Comparison of ENCODE assay signal across 9 cellular contexts in genomic region chr3:184584001-184584891, GRCh38. TPM values are rescaled to one million over a fixed set of nuclear protein-coding genes. Genes with fewer than 3 reads are reported as not detected.
DNase-seq lines count a peak whose midpoint lies in the region; ATAC-seq, FAIRE-seq and TF ChIP-seq lines count a peak whose summit lies in the region.
"Had no signal": no experiment of that assay in that cellular context is flagged by ENCODE, and none has a peak within 500 bp of the region (broad histone marks: within the 10 kb centered on the region; RNA-seq: fewer than 3 reads in every experiment).

No MANE protein-coding gene starts in this region.

- peak in 1 of 3 experiments; percentile 19 for TF ChIP-seq CTCF in ascending aorta (IDR thresholded peaks at IDR 0.05)
- TF ChIP-seq CTCF in kidney (IDR thresholded peaks at IDR 0.05; ENCODE audit: borderline replicate concordance, extremely low read depth, insufficient read depth) = peak; percentile 33

- no peaks in the 10 kb centered on the region for H3K9me3 ChIP-seq in ascending aorta
- no peaks in the 10 kb centered on the region for H3K9me3 ChIP-seq in kidney (ENCODE audit: control insufficient read depth in 1 of 2, low read length in 2 of 2)
- no peaks in the 10 kb centered on the region for H3K9me3 ChIP-seq in subcutaneous abdominal adipose tissue (ENCODE audit: control insufficient read depth in 5 of 5, low read length in 5 of 5)

- H3K4me1 ChIP-seq in ascending aorta (peaks cover 0 to 7% of the 10 kb centered on the region in 2 donors), kidney (ENCODE audit: control insufficient read depth in 1 of 2, insufficient read depth in 1 of 2, low read depth in 1 of 2, low read length in 2 of 2) (peaks cover 12 to 19% of the 10 kb centered on the region in 2 donors), subcutaneous abdominal adipose tissue (ENCODE audit: control insufficient read depth in 5 of 5, insufficient read depth in 5 of 5, low read length in 5 of 5) (peaks cover 6 to 30% (median 24%) of the 10 kb centered on the region in 5 donors)

- FAIRE-seq in kidney (lab: Jason Lieb, UNC) = no peak

- H3K36me3 ChIP-seq in ascending aorta (no peaks in the 10 kb centered on the region), kidney (ENCODE audit: control insufficient read depth in 1 of 2, insufficient read depth in 2 of 2, low read length in 2 of 2) (no peaks in the 10 kb centered on the region), subcutaneous abdominal adipose tissue (ENCODE audit: control insufficient read depth in 5 of 5, insufficient read depth in 5 of 5, low read length in 5 of 5) (peaks cover 0 to 13% (median 4%) of the 10 kb centered on the region in 5 donors)

- DNase-seq in NCI-H2171 (lab: John Stamatoyannopoulos, UW) (peak; percentile 10), NCI-H2171 treated with DMSO at 0.1 percent for 48 hours (lab: John Stamatoyannopoulos, UW) (no peak), ascending aorta (ENCODE audit: low spot score in 2 of 2) (no peak), kidney (no peak)

- no peak for ATAC-seq in GM21576 (IDR thresholded peaks at IDR 0.05; ENCODE audit: unreplicated experiment)
- ATAC-seq in HG02588 (IDR thresholded peaks at IDR 0.05; ENCODE audit: unreplicated experiment) = no peak
- no peak for ATAC-seq in GM18520 (IDR thresholded peaks at IDR 0.05; ENCODE audit: unreplicated experiment)

- intact Hi-C loops in ascending aorta (cut with DNase I) = loop anchor here (2.0 to 5.0 kb wide), 2 partner anchors 17 to 128 kb away; partner anchors contain the start of gene MAGEF1
- intact Hi-C loops in kidney (cut with DNase I) = no loop called here

- H3K27ac ChIP-seq in ascending aorta (peak overlapping the region; percentile 66 to 80), kidney (ENCODE audit: low read depth in 2 of 2, low read length in 2 of 2) (no peak overlapping the region), subcutaneous abdominal adipose tissue (ENCODE audit: low read depth, low read length) (no peak overlapping the region)
- H3K27ac ChIP-seq: C4-2B had no signal

- H3K4me3 ChIP-seq in ascending aorta = peak overlapping the region; percentile 62 to 87
- H3K4me3 ChIP-seq in kidney (ENCODE audit: low read length in 2 of 2) = peak overlapping the region; percentile 15 to 75
- H3K4me3 ChIP-seq in subcutaneous abdominal adipose tissue (ENCODE audit: low read depth in 1 of 5, low read length in 5 of 5) = peak overlapping the region; percentile 4 to 84 (median 62)

- H3K27me3 ChIP-seq in ascending aorta (no peaks in the 10 kb centered on the region), subcutaneous abdominal adipose tissue (ENCODE audit: control insufficient read depth in 5 of 5, insufficient read depth in 4 of 5, low read length in 5 of 5) (peaks cover 0 to 7% (median 0%) of the 10 kb centered on the region in 5 donors)

- H3K9ac ChIP-seq in kidney (ENCODE audit: low read length in 2 of 2) (peak overlapping the region in 1 of 2 donors; percentile 57), subcutaneous abdominal adipose tissue (ENCODE audit: low read length in 5 of 5) (peak overlapping the region in 2 of 5 donors; percentile 12 to 22)

RNA-seq across cellular contexts. Expression of gene EPHB3, which starts 22.7 kb away (rescaled TPM):
- total RNA-seq in ascending aorta (1.2 TPM), kidney (1.4 TPM)
- 3.8 TPM for polyA plus RNA-seq in kidney (ENCODE audit: insufficient read depth, low read depth, low replicate concordance)

Comparison
In these comparisons a context has a peak if more than half of its experiments do, and no peak if none do; other contexts are left out.
1. H3K27ac ChIP-seq: peak in ascending aorta (2 of 2); none in kidney (0 of 2) and subcutaneous abdominal adipose tissue (single experiment).
2. Peak in every context shown above with its lines, with median percentiles within 50 percentile points of each other: H3K4me3 ChIP-seq.